12 cellular contexts compared by ENCODE assay signal in genomic region chr18:6731197-6731596, GRCh38. TPM values are rescaled to one million over a fixed set of nuclear protein-coding genes. Genes with fewer than 3 reads are reported as not detected.
DNase-seq lines count a peak whose midpoint lies in the region; ATAC-seq, FAIRE-seq and TF ChIP-seq lines count a peak whose summit lies in the region.
"Had no signal": no experiment of that assay in that cellular context is flagged by ENCODE, and none has a peak within 500 bp of the region (broad histone marks: within the 10 kb centered on the region; RNA-seq: fewer than 3 reads in every experiment).

No MANE protein-coding gene starts in this region.

- H4K8ac ChIP-seq in neuronal stem cell (ENCODE audit: low read depth, low read length) = no peak overlapping the region

- H3K9me3 Mint-ChIP-seq in T-helper 2 cell treated with Interferon-gamma antibody and Interleukin-4, amounts not matched to agents 5 μg/mL and 100 μg/mL, for 36 hours = no peaks in the 10 kb centered on the region

- no peaks in the 10 kb centered on the region for H3K27me3 ChIP-seq in ectodermal cell (ENCODE audit: control insufficient read depth, insufficient read depth, low read length, poor library complexity, severe bottlenecking)
- no peaks in the 10 kb centered on the region for H3K27me3 ChIP-seq in neuronal stem cell (ENCODE audit: control insufficient read depth in 3 of 3, insufficient read depth in 3 of 3, low read depth in 1 of 3, low read length in 3 of 3)
- H3K27me3 ChIP-seq: foreskin keratinocyte had no signal

- peaks cover 32% of the 10 kb centered on the region for H3K27me3 Mint-ChIP-seq in T-helper 2 cell treated with Interferon-gamma antibody and Interleukin-4, amounts not matched to agents 5 μg/mL and 100 μg/mL, for 36 hours (ENCODE audit: low read depth)

- no peak overlapping the region for H3K4me3 Mint-ChIP-seq in T-helper 2 cell treated with Interferon-gamma antibody and Interleukin-4, amounts not matched to agents 5 μg/mL and 100 μg/mL, for 36 hours
- H3K4me3 Mint-ChIP-seq: naive thymus-derived CD4-positive, alpha-beta T cell had no signal

- H2BK5ac ChIP-seq in neuronal stem cell (ENCODE audit: low read length) = no peak overlapping the region

- H3K4me1 ChIP-seq in ectodermal cell (ENCODE audit: control insufficient read depth, insufficient read depth, low read length) (peaks cover 21% of the 10 kb centered on the region), neuronal stem cell (ENCODE audit: control insufficient read depth in 2 of 2, insufficient read depth in 1 of 2, low read depth in 1 of 2, low read length in 2 of 2) (peaks cover 9 to 11% of the 10 kb centered on the region in 2 donors)

- no peak overlapping the region for H3K14ac ChIP-seq in neuronal stem cell (ENCODE audit: low read length)

- ATAC-seq in HG02798 (IDR thresholded peaks at IDR 0.05; ENCODE audit: poor library complexity, unreplicated experiment) (no peak), GM21737 (IDR thresholded peaks at IDR 0.05; ENCODE audit: unreplicated experiment) (no peak)
- ATAC-seq: foreskin keratinocyte; naive thymus-derived CD4-positive, alpha-beta T cell had no signal

- H3K36me3 ChIP-seq in ectodermal cell (ENCODE audit: control insufficient read depth, insufficient read depth, low read length) (no peaks in the 10 kb centered on the region), neuronal stem cell (replicated peaks in 1 of 2; ENCODE audit: control insufficient read depth in 2 of 2, insufficient read depth in 2 of 2, low read length in 2 of 2) (no peaks in the 10 kb centered on the region)

- H3K4me3 ChIP-seq in ectodermal cell (ENCODE audit: insufficient read depth, low read depth, low read length) (peak overlapping the region; percentile 70), neuronal stem cell (ENCODE audit: low read length in 2 of 2) (peak overlapping the region in 1 of 2 donors; percentile 10)

- no peaks in the 10 kb centered on the region for H3K36me3 Mint-ChIP-seq in T-helper 2 cell treated with Interferon-gamma antibody and Interleukin-4, amounts not matched to agents 5 μg/mL and 100 μg/mL, for 36 hours (ENCODE audit: low read depth)
- H3K36me3 Mint-ChIP-seq: naive thymus-derived CD4-positive, alpha-beta T cell had no signal

- no peak overlapping the region for H3K9ac ChIP-seq in neuronal stem cell (ENCODE audit: low read depth, low read length, poor library complexity)

- H4K91ac ChIP-seq in neuronal stem cell (ENCODE audit: low read depth, low read length, poor library complexity) = no peak overlapping the region

- no peak overlapping the region for H3K23ac ChIP-seq in neuronal stem cell (ENCODE audit: low read depth, low read length, poor library complexity)

- H3K27ac Mint-ChIP-seq in T-helper 2 cell treated with Interferon-gamma antibody and Interleukin-4, amounts not matched to agents 5 μg/mL and 100 μg/mL, for 36 hours = no peak overlapping the region
- H3K27ac Mint-ChIP-seq: naive thymus-derived CD4-positive, alpha-beta T cell had no signal

- FAIRE-seq in H54 (lab: Jason Lieb, UNC) = no peak

- no peaks in the 10 kb centered on the region for H3K4me1 Mint-ChIP-seq in T-helper 2 cell treated with Interferon-gamma antibody and Interleukin-4, amounts not matched to agents 5 μg/mL and 100 μg/mL, for 36 hours (ENCODE audit: low read depth)

- DNase-seq in DMS 273 (lab: John Stamatoyannopoulos, UW; ENCODE audit: unreplicated experiment) (peak; percentile 97), NCI-H2171 treated with DMSO at 0.1 percent for 48 hours (lab: John Stamatoyannopoulos, UW) (peak; percentile 96), neuronal stem cell (ENCODE audit: low spot score) (no peak), H54 (ENCODE audit: insufficient read length, low spot score) (no peak)
- DNase-seq in T-helper 2 cell treated with Interferon-gamma antibody and Interleukin-4, amounts not matched to agents 5 μg/mL and 100 μg/mL, for 36 hours (ENCODE audit: low spot score) = no peak
- DNase-seq: activated gamma-delta T cell; naive thymus-derived CD4-positive, alpha-beta T cell; NCI-H187 treated with DMSO at 0.1 percent for 48 hours had no signal

- H2BK120ac ChIP-seq in neuronal stem cell (ENCODE audit: low read depth, low read length) = no peak overlapping the region

- H2AFZ ChIP-seq in neuronal stem cell (ENCODE audit: low read length) = peak overlapping the region; percentile 35

- H3K4me2 ChIP-seq in neuronal stem cell (ENCODE audit: insufficient read depth, low read length, poor library complexity, severe bottlenecking) = no peak overlapping the region

- H3K4ac ChIP-seq in neuronal stem cell (ENCODE audit: low read length) = no peak overlapping the region

- H2AK5ac ChIP-seq in neuronal stem cell (ENCODE audit: low read depth, low read length) = no peak overlapping the region

- H3K18ac ChIP-seq in neuronal stem cell (ENCODE audit: low read length) = no peak overlapping the region

- no peaks in the 10 kb centered on the region for H3K79me1 ChIP-seq in neuronal stem cell (ENCODE audit: low read depth, low read length)

- H2BK12ac ChIP-seq in neuronal stem cell (ENCODE audit: low read length) = no peak overlapping the region

- WGBS in ectodermal cell, 2 experiments = 37 to 48% methylated on average over 6 of the region's 6 CpGs
- no CpG with 5 or more reads among the region's 6 CpGs for WGBS in neuronal stem cell (ENCODE audit: extremely low coverage in 2 of 2, insufficient read length in 2 of 2, insufficient replicate concordance in 1 of 2), 2 donors

- no peak overlapping the region for H2BK15ac ChIP-seq in neuronal stem cell (ENCODE audit: low read length)

- H3K9me3 ChIP-seq in ectodermal cell (ENCODE audit: control insufficient read depth, low read length) (no peaks in the 10 kb centered on the region), neuronal stem cell (replicated peaks in 1 of 2; ENCODE audit: control insufficient read depth in 2 of 2, insufficient read depth in 1 of 2, low read depth in 1 of 2, low read length in 2 of 2) (no peaks in the 10 kb centered on the region)

- H3K27ac ChIP-seq in ectodermal cell (ENCODE audit: insufficient read depth, low read depth, low read length, poor library complexity, severe bottlenecking) (no peak overlapping the region), neuronal stem cell (replicated peaks; ENCODE audit: low read length) (no peak overlapping the region)
- H3K27ac ChIP-seq: foreskin keratinocyte had no signal

- no peak for TF ChIP-seq POLR2A in H54 (IDR thresholded peaks at IDR 0.05; ENCODE audit: low read depth, low read length)

RNA-seq across cellular contexts. Expression of gene ARHGAP28, which starts 1.7 kb away (rescaled TPM):
- polyA plus RNA-seq in ectodermal cell (2013, experiment 1 of 4) = 28.7 TPM
- 37.3 TPM for polyA plus RNA-seq in ectodermal cell (2013, experiment 2 of 4)
- 30.9 TPM for polyA plus RNA-seq in ectodermal cell (2013, experiment 3 of 4)
- 30.3 TPM for polyA plus RNA-seq in ectodermal cell (2013, experiment 4 of 4)
- polyA plus RNA-seq in neuronal stem cell (2013, experiment 1 of 2) = 9.8 TPM
- polyA plus RNA-seq in neuronal stem cell (2013, experiment 2 of 2) = 10.7 TPM
- polyA plus RNA-seq: naive thymus-derived CD4-positive, alpha-beta T cell had no signal

Comparison
In these comparisons a context has a peak if more than half of its experiments do, and no peak if none do; other contexts are left out.
1. DNase-seq: peak in DMS 273 (single experiment) and NCI-H2171 treated with DMSO at 0.1 percent for 48 hours (single experiment); none in neuronal stem cell (single experiment), T-helper 2 cell treated with Interferon-gamma antibody and Interleukin-4, amounts not matched to agents 5 μg/mL and 100 μg/mL, for 36 hours (single experiment) and H54 (single experiment).